ENCODE assay signal across 8 cellular contexts in the genomic region with DNA sequence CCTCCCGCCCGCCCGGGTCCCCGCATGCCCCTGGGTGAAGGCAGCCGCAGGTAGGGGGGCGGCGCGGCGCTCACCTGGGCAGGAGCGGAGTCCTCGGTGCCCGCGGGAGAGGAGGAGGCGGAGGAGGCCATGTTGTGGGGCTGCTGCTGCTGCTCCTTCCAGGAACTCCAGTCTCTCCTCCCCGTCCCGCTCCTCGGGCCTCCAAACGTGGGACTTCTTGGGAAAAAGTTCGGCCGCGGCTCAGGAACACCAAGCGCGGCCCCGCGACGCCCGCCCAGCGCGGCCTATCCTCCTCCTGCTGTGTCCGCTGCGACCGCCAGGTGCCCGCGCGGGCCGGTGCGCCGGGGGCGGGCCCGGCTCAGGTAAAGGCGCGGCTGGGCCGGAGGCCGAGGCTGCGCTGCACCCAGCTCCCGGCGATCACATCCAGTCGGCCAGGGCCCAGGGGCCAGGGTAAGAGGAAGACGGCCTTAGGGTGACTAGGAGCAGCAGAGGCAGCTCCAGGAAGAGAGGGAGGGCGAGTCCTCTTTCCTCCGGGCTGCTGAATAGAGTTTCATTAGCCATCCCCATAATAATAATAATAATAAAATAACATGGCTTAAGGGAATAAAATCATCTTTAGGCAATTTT. TPM values are rescaled to one million over a fixed set of nuclear protein-coding genes. Genes with fewer than 3 reads are reported as not detected.
A peak's percentile ranks its signal among the peaks of the same experiment; 100 is the strongest.
DNase-seq lines count a peak whose midpoint lies in the region; ATAC-seq, FAIRE-seq and TF ChIP-seq lines count a peak whose summit lies in the region.

No MANE protein-coding gene starts in this region.

- in situ Hi-C loops in astrocyte of the spinal cord (cut with HindIII; ENCODE audit: low sequenced_read_pairs) = no loop called here

- H3K27ac ChIP-seq in cardiac muscle cell (no peak overlapping the region), RWPE2 (ENCODE audit: poor library complexity, severe bottlenecking) (peak overlapping the region; percentile 49)

- intact Hi-C loops in cardiac septum (cut with DNase I) = no loop called here

- DNase-seq in cardiac muscle cell (ENCODE audit: low read depth in 1 of 2, low spot score in 1 of 2) (peak; percentile 25 to 55), cardiac septum (ENCODE audit: low spot score) (no peak), RWPE2 (ENCODE audit: low spot score) (peak; percentile 72), astrocyte of the spinal cord (ENCODE audit: low read depth, low spot score) (no peak), iPS-NIHi7 (ENCODE audit: extremely low spot score) (peak; percentile 86), H54 (ENCODE audit: insufficient read length, low spot score) (no peak)
- peak; percentile 16 for DNase-seq in stimulated activated CD4-positive, alpha-beta T cell treated with anti-CD3 and anti-CD28 coated beads, Interleukin-1b, Interleukin-23, amount 100 ng/mL, for 48 hours

- TF ChIP-seq POLR2A in H54 (IDR thresholded peaks at IDR 0.05; ENCODE audit: low read depth, low read length) = no peak

- H3K36me3 ChIP-seq in cardiac muscle cell = no peaks in the 10 kb centered on the region
- no peaks in the 10 kb centered on the region for H3K36me3 ChIP-seq in RWPE2 (ENCODE audit: low read depth)

- H3K27me3 ChIP-seq in cardiac muscle cell = peaks cover 62% of the 10 kb centered on the region
- H3K27me3 ChIP-seq in RWPE2 (ENCODE audit: insufficient read depth, poor library complexity, severe bottlenecking) = no peaks in the 10 kb centered on the region

- H3K9me3 ChIP-seq in cardiac muscle cell (ENCODE audit: low read depth) (no peaks in the 10 kb centered on the region), RWPE2 (ENCODE audit: severe bottlenecking) (no peaks in the 10 kb centered on the region)

- TF ChIP-seq CTCF in cardiac muscle cell (IDR thresholded peaks at IDR 0.05; ENCODE audit: low read depth, low read length) = no peak
- TF ChIP-seq CTCF in RWPE2 (IDR thresholded peaks at IDR 0.05; ENCODE audit: poor library complexity, severe bottlenecking) = peak; percentile 48
- no peak for TF ChIP-seq CTCF in astrocyte of the spinal cord (IDR thresholded peaks at IDR 0.05; ENCODE audit: low read depth, low read length)

- H3K4me3 ChIP-seq in cardiac muscle cell = peak overlapping the region; percentile 59
- peak overlapping the region; percentile 81 for H3K4me3 ChIP-seq in RWPE2 (ENCODE audit: severe bottlenecking)
- peak overlapping the region; percentile 51 for H3K4me3 ChIP-seq in astrocyte of the spinal cord (ENCODE audit: low read depth, low read length)

- no peak for FAIRE-seq in H54 (lab: Jason Lieb, UNC)

- ATAC-seq in HG03039 (IDR thresholded peaks at IDR 0.05; ENCODE audit: unreplicated experiment) (peak; percentile 51), RWPE2 (ENCODE audit: low read depth) (peak; percentile 89)

- H3K4me1 ChIP-seq in cardiac muscle cell (ENCODE audit: low read depth) (peaks cover 6% of the 10 kb centered on the region), RWPE2 (ENCODE audit: insufficient read depth, poor library complexity, severe bottlenecking) (no peaks in the 10 kb centered on the region)

RNA-seq across cellular contexts. Expression of gene CDK1, which starts 45.0 kb away (rescaled TPM):
- total RNA-seq in cardiac muscle cell (20.1 and 65.3 TPM in 2 replicates), cardiac septum (0.35 TPM)
- polyA plus RNA-seq in cardiac muscle cell = 34.0 and 172 TPM in 2 replicates

Comparison
In these comparisons a context has a peak if more than half of its experiments do, and no peak if none do; other contexts are left out.
1. DNase-seq: peak in cardiac muscle cell (2 of 2), RWPE2 (single experiment), iPS-NIHi7 (single experiment) and stimulated activated CD4-positive, alpha-beta T cell treated with anti-CD3 and anti-CD28 coated beads, Interleukin-1b, Interleukin-23, amount 100 ng/mL, for 48 hours (single experiment); none in cardiac septum (single experiment), astrocyte of the spinal cord (single experiment) and H54 (single experiment).
2. RNA of gene CDK1, which starts 45.0 kb away (total RNA-seq): 20.1 to 65.3 TPM in cardiac muscle cell; 0.35 TPM in cardiac septum (single experiment); every median in the first group is over 10 times any median in the second.
3. Peak in every context shown above with its lines, with median percentiles within 50 percentile points of each other: H3K4me3 ChIP-seq.